ENCODE assay signal across 9 cellular contexts in the genomic region with DNA sequence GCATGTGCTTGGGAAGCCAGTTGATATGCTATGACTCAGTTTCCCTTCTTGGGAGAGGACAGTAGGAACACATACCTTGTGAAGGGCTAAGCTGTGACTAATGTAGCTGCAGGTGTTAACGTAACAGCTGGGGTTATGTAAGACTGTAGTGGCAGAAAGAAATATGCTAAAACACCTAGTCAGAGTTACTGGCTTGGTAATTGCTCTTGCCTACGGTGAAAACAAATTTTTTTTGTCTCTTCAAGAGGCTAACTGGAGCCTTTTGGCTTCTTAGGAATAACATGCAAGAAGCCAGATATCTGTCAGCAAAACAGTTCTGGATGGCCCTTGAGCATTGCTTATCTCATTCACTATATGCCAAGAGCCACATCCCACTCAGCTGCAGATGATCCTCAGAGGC. TPM values are rescaled to one million over a fixed set of nuclear protein-coding genes. Genes with fewer than 3 reads are reported as not detected.
A peak's percentile ranks its signal among the peaks of the same experiment; 100 is the strongest.
DNase-seq lines count a peak whose midpoint lies in the region; ATAC-seq and TF ChIP-seq lines count a peak whose summit lies in the region.
"Had no signal": no experiment of that assay in that cellular context is flagged by ENCODE, and none has a peak within 500 bp of the region (broad histone marks: within the 10 kb centered on the region; RNA-seq: fewer than 3 reads in every experiment).

No MANE protein-coding gene starts in this region.

- POLR2A ChIA-PET in RWPE1 (lab: Yijun Ruan, JAX; ENCODE audit: low non-redundant PET): interaction anchor here (1.3 kb wide), 1 partner anchor 35 kb away, joined by 5 read pairs; no protein-coding TSS in a partner anchor

- H3K27ac ChIP-seq in RWPE1 (peak overlapping the region; percentile 94), rectal smooth muscle tissue (ENCODE audit: low read depth, low read length) (peak overlapping the region; percentile 89)

- no peak for TF ChIP-seq CTCF in GM12864 (IDR thresholded peaks at IDR 0.05; ENCODE audit: low read depth, low read length, missing control alignments)
- no peak for TF ChIP-seq CTCF in RWPE1 (conservative IDR thresholded peaks at IDR 0.05; ENCODE audit: low read depth)

- CTCF ChIA-PET in RWPE1 (lab: Yijun Ruan, JAX): interaction anchor here (0.6 to 5.1 kb wide), 5 partner anchors 28 to 285 kb away, joined by 3 to 59 read pairs (median 5); no protein-coding TSS in a partner anchor

- intact Hi-C loops in sciatic nerve (cut with DNase I): no loop called here

- DNase-seq in GM12864 (ENCODE audit: low read depth) (no peak), RWPE1 (ENCODE audit: low spot score) (peak; percentile 71), erythroblast (lab: John Stamatoyannopoulos, UW) (peak; percentile 20 to 29), NCI-H82 (lab: John Stamatoyannopoulos, UW) (no peak), MV-4-11 (lab: John Stamatoyannopoulos, UW) (no peak), RPMI8226 (no peak), sciatic nerve (ENCODE audit: low spot score) (no peak)
- DNase-seq: stimulated activated CD4-positive, alpha-beta T cell treated with anti-CD3 and anti-CD28 coated beads, Interleukin-4, amount 100 ng/mL, for 1 hour had no signal

- H3K9ac ChIP-seq in rectal smooth muscle tissue (ENCODE audit: low read length): no peak overlapping the region

- H3K4me1 ChIP-seq in rectal smooth muscle tissue (ENCODE audit: control insufficient read depth, insufficient read depth, low read length): peaks cover 38% of the 10 kb centered on the region

- H3K36me3 ChIP-seq in rectal smooth muscle tissue (ENCODE audit: control insufficient read depth, insufficient read depth, low read length): no peaks in the 10 kb centered on the region

- H3K4me3 ChIP-seq in GM12864 (ENCODE audit: low read depth, low read length): peak overlapping the region; percentile 77
- H3K4me3 ChIP-seq in rectal smooth muscle tissue (ENCODE audit: low read length): peak overlapping the region; percentile 90

- ATAC-seq in sciatic nerve: no peak

- no peak for TF ChIP-seq POLR2A in erythroblast (IDR thresholded peaks at IDR 0.05; ENCODE audit: low read length)

- no peaks in the 10 kb centered on the region for H3K27me3 ChIP-seq in rectal smooth muscle tissue (ENCODE audit: control insufficient read depth, insufficient read depth, low read length)

RNA-seq across cellular contexts. Expression of gene MAPKBP1, which starts 1.4 kb away (rescaled TPM):
- 54.3 TPM for total RNA-seq in sciatic nerve

RNA-seq across cellular contexts. Expression of gene JMJD7, which starts 52.2 kb away (rescaled TPM):
- total RNA-seq in sciatic nerve: 18.5 TPM

Comparison
In these comparisons a context has a peak if more than half of its experiments do, and no peak if none do; other contexts are left out.
1. DNase-seq: peak in RWPE1 (single experiment) and erythroblast (2 of 2); none in GM12864 (single experiment), NCI-H82 (single experiment), MV-4-11 (single experiment), RPMI8226 (single experiment) and sciatic nerve (single experiment).